24 cellular contexts compared by ENCODE assay signal in the genomic region with DNA sequence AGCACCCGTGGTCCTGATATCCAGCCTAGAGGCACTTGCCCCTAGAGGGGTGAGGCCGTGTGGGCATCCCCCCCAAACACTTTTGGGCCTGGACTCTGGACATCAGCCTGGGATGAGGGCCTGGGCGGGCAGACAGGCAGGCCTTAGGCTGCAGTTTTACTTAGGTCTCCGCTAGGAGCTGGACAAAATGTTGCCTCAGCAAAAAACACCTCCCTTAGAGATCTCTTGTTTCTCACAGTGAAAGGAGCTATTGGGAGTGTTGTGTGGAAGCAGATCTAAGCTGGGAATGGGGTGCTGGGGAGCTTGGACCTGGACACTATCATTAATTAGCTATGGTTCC. TPM values are rescaled to one million over a fixed set of nuclear protein-coding genes. Genes with fewer than 3 reads are reported as not detected.
A peak's percentile ranks its signal among the peaks of the same experiment; 100 is the strongest.
DNase-seq lines count a peak whose midpoint lies in the region; ATAC-seq and TF ChIP-seq lines count a peak whose summit lies in the region.
"Had no signal": no experiment of that assay in that cellular context is flagged by ENCODE, and none has a peak within 500 bp of the region (broad histone marks: within the 10 kb centered on the region; RNA-seq: fewer than 3 reads in every experiment).

No MANE protein-coding gene starts in this region.

- peaks cover 97% of the 10 kb centered on the region for H3K27me3 ChIP-seq in NT2/D1 (ENCODE audit: insufficient read depth, insufficient read length)
- H3K27me3 ChIP-seq: BE2C had no signal

- DNase-seq in NCI-H146 (lab: John Stamatoyannopoulos, UW) = peak; percentile 38
- DNase-seq in NCI-H146 treated with DMSO at 0.1 percent for 48 hours (lab: John Stamatoyannopoulos, UW; ENCODE audit: unreplicated experiment) = no peak
- no peak for DNase-seq in NT2/D1 (ENCODE audit: low read depth, low spot score)
- no peak for DNase-seq in glutamatergic neuron
- no peak for DNase-seq in occipital lobe (lab: John Stamatoyannopoulos, UW)
- DNase-seq: 8988T; activated B cell treated with CpG ODN at 0.5 μM for 24 hours; activated CD4-positive, alpha-beta T cell treated with anti-CD3 and anti-CD28 coated beads, Interleukin-2, amount 50 U/mL, for 48 hours; activated naive CD8-positive, alpha-beta T cell treated with anti-CD3 and anti-CD28 coated beads, Interleukin-2, amount 50 U/mL, for 24 hours; BE2C; GM23248; left ventricle myocardium inferior; NCI-H1417; small intestine; stimulated activated naive CD4-positive, alpha-beta T cell; T-helper 9 cell; thyroid gland had no signal

- H3K4me3 ChIP-seq in NT2/D1 (ENCODE audit: insufficient read length, low read depth) = peak overlapping the region; percentile 15
- H3K4me3 ChIP-seq: GM23248, thyroid gland had no signal

- no peaks in the 10 kb centered on the region for H3K9me3 ChIP-seq in NT2/D1 (ENCODE audit: insufficient read depth, low read length)
- H3K9me3 ChIP-seq: BE2C, left ventricle myocardium inferior, neutrophil, thyroid gland had no signal

- H3K27ac Mint-ChIP-seq in glutamatergic neuron (ENCODE audit: unreplicated experiment) = no peak overlapping the region
- H3K27ac Mint-ChIP-seq in stimulated activated memory B cell treated with anti-CD40 and anti-IgM and Interleukin-4, amounts not matched to agents 10 μg/mL and 1 μg/mL and 100 μg/mL, for 72 hours = no peak overlapping the region
- H3K27ac Mint-ChIP-seq: activated B cell treated with CpG ODN at 0.5 μM for 24 hours; activated naive CD8-positive, alpha-beta T cell treated with anti-CD3 and anti-CD28 coated beads, Interleukin-2, amount 50 U/mL, for 24 hours had no signal

- peaks cover 31% of the 10 kb centered on the region for H3K27me3 Mint-ChIP-seq in glutamatergic neuron (ENCODE audit: unreplicated experiment)
- peaks cover 77% of the 10 kb centered on the region for H3K27me3 Mint-ChIP-seq in stimulated activated memory B cell treated with anti-CD40 and anti-IgM and Interleukin-4, amounts not matched to agents 10 μg/mL and 1 μg/mL and 100 μg/mL, for 72 hours

- H3K4me1 ChIP-seq in NT2/D1 (ENCODE audit: insufficient read depth, insufficient read length) = peaks cover 25% of the 10 kb centered on the region
- H3K4me1 ChIP-seq: BE2C had no signal

- H3K4me3 Mint-ChIP-seq in glutamatergic neuron (ENCODE audit: unreplicated experiment) = peak overlapping the region; percentile 67
- H3K4me3 Mint-ChIP-seq in stimulated activated memory B cell treated with anti-CD40 and anti-IgM and Interleukin-4, amounts not matched to agents 10 μg/mL and 1 μg/mL and 100 μg/mL, for 72 hours = peak overlapping the region; percentile 2
- H3K4me3 Mint-ChIP-seq: activated B cell treated with CpG ODN at 0.5 μM for 24 hours; activated naive CD8-positive, alpha-beta T cell treated with anti-CD3 and anti-CD28 coated beads, Interleukin-2, amount 50 U/mL, for 24 hours had no signal

- TF ChIP-seq CTCF in glutamatergic neuron (IDR thresholded peaks at IDR 0.05; ENCODE audit: partially characterized antibody, unreplicated experiment) = no peak

- no peaks in the 10 kb centered on the region for H3K36me3 ChIP-seq in NT2/D1 (ENCODE audit: insufficient read depth, insufficient read length, low read length)
- H3K36me3 ChIP-seq: BE2C, left ventricle myocardium inferior, neutrophil, thyroid gland had no signal

- H3K9ac ChIP-seq in NT2/D1 (ENCODE audit: insufficient read length, low read depth) = peak overlapping the region; percentile 21
- H3K9ac ChIP-seq: GM23248 had no signal

- H3K4me1 Mint-ChIP-seq in glutamatergic neuron (ENCODE audit: low read depth, unreplicated experiment) = peaks cover 4% of the 10 kb centered on the region
- peaks cover 26% of the 10 kb centered on the region for H3K4me1 Mint-ChIP-seq in stimulated activated memory B cell treated with anti-CD40 and anti-IgM and Interleukin-4, amounts not matched to agents 10 μg/mL and 1 μg/mL and 100 μg/mL, for 72 hours

- peaks cover 10% of the 10 kb centered on the region for H3K9me3 Mint-ChIP-seq in glutamatergic neuron (ENCODE audit: unreplicated experiment)
- H3K9me3 Mint-ChIP-seq in stimulated activated memory B cell treated with anti-CD40 and anti-IgM and Interleukin-4, amounts not matched to agents 10 μg/mL and 1 μg/mL and 100 μg/mL, for 72 hours = no peaks in the 10 kb centered on the region
- H3K9me3 Mint-ChIP-seq: activated B cell treated with CpG ODN at 0.5 μM for 24 hours; activated naive CD8-positive, alpha-beta T cell treated with anti-CD3 and anti-CD28 coated beads, Interleukin-2, amount 50 U/mL, for 24 hours had no signal

- H3K36me3 Mint-ChIP-seq in glutamatergic neuron (ENCODE audit: unreplicated experiment) = peaks cover 9% of the 10 kb centered on the region
- H3K36me3 Mint-ChIP-seq in stimulated activated memory B cell treated with anti-CD40 and anti-IgM and Interleukin-4, amounts not matched to agents 10 μg/mL and 1 μg/mL and 100 μg/mL, for 72 hours = no peaks in the 10 kb centered on the region

- no peak for ATAC-seq in stimulated activated memory B cell treated with anti-CD40 and anti-IgM and Interleukin-4, amounts not matched to agents 10 μg/mL and 1 μg/mL and 100 μg/mL, for 72 hours
- ATAC-seq in SK-N-SH treated with all-trans-retinoic acid at 6 μM for 48 hours (no peak), GM18873 (IDR thresholded peaks at IDR 0.05; ENCODE audit: low FRiP score, unreplicated experiment) (no peak)
- ATAC-seq: activated naive CD8-positive, alpha-beta T cell treated with anti-CD3 and anti-CD28 coated beads, Interleukin-2, amount 50 U/mL, for 24 hours had no signal

TF ChIP-seq in SK-N-SH treated with all-trans-retinoic acid at 6 μM for 48 hours, 23 proteins besides CTCF, POLR2A, EP300 and RAD21 (continues in another document):
- TF ChIP-seq ESRRG (CRISPR knock-in tag; IDR thresholded peaks at IDR 0.05) (no peak), ZNF565 (CRISPR knock-in tag; conservative IDR thresholded peaks at IDR 0.05; ENCODE audit: low read depth) (no peak), ZNF8 (CRISPR knock-in tag; IDR thresholded peaks at IDR 0.05) (no peak), GLIS3 (CRISPR knock-in tag; IDR thresholded peaks at IDR 0.05) (no peak), ZC3H10 (CRISPR knock-in tag; IDR thresholded peaks at IDR 0.05) (no peak), ARNTL (CRISPR knock-in tag; IDR thresholded peaks at IDR 0.05; ENCODE audit: borderline replicate concordance, low read depth) (no peak), TCF4 (CRISPR knock-in tag; IDR thresholded peaks at IDR 0.05; ENCODE audit: borderline replicate concordance) (no peak)
- TF ChIP-seq, protein P1, sequence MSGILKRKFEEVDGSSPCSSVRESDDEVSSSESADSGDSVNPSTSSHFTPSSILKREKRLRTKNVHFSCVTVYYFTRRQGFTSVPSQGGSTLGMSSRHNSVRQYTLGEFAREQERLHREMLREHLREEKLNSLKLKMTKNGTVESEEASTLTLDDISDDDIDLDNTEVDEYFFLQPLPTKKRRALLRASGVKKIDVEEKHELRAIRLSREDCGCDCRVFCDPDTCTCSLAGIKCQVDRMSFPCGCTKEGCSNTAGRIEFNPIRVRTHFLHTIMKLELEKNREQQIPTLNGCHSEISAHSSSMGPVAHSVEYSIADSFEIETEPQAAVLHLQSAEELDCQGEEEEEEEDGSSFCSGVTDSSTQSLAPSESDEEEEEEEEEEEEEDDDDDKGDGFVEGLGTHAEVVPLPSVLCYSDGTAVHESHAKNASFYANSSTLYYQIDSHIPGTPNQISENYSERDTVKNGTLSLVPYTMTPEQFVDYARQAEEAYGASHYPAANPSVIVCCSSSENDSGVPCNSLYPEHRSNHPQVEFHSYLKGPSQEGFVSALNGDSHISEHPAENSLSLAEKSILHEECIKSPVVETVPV (CRISPR knock-in tag; IDR thresholded peaks at IDR 0.05) = no peak
- TF ChIP-seq, protein P2, sequence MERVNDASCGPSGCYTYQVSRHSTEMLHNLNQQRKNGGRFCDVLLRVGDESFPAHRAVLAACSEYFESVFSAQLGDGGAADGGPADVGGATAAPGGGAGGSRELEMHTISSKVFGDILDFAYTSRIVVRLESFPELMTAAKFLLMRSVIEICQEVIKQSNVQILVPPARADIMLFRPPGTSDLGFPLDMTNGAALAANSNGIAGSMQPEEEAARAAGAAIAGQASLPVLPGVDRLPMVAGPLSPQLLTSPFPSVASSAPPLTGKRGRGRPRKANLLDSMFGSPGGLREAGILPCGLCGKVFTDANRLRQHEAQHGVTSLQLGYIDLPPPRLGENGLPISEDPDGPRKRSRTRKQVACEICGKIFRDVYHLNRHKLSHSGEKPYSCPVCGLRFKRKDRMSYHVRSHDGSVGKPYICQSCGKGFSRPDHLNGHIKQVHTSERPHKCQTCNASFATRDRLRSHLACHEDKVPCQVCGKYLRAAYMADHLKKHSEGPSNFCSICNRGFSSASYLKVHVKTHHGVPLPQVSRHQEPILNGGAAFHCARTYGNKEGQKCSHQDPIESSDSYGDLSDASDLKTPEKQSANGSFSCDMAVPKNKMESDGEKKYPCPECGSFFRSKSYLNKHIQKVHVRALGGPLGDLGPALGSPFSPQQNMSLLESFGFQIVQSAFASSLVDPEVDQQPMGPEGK (CRISPR knock-in tag; IDR thresholded peaks at IDR 0.05; ENCODE audit: borderline replicate concordance) = no peak
- TF ChIP-seq, protein P3, sequence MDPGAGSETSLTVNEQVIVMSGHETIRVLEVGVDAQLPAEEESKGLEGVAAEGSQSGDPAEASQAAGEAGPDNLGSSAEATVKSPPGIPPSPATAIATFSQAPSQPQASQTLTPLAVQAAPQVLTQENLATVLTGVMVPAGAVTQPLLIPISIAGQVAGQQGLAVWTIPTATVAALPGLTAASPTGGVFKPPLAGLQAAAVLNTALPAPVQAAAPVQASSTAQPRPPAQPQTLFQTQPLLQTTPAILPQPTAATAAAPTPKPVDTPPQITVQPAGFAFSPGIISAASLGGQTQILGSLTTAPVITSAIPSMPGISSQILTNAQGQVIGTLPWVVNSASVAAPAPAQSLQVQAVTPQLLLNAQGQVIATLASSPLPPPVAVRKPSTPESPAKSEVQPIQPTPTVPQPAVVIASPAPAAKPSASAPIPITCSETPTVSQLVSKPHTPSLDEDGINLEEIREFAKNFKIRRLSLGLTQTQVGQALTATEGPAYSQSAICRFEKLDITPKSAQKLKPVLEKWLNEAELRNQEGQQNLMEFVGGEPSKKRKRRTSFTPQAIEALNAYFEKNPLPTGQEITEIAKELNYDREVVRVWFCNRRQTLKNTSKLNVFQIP (CRISPR knock-in tag; IDR thresholded peaks at IDR 0.05; ENCODE audit: borderline replicate concordance, low read depth) = no peak

RNA-seq across cellular contexts. Expression of a gene that starts 0.5 kb away (rescaled TPM):
- total RNA-seq in glutamatergic neuron (ENCODE audit: unreplicated experiment) = not detected
- total RNA-seq in occipital lobe = 0.31 TPM
- total RNA-seq: activated B cell treated with CpG ODN at 0.5 μM for 24 hours, cerebellum, Daoy, GM23248, left ventricle myocardium inferior, M059J, thyroid gland had no signal

RNA-seq across cellular contexts. Expression of a gene that starts 36.5 kb away (rescaled TPM):
- total RNA-seq in glutamatergic neuron (ENCODE audit: unreplicated experiment) (90.2 TPM), occipital lobe (102 TPM)

RNA-seq across cellular contexts. Expression of a gene that starts 41.3 kb away (rescaled TPM):
- total RNA-seq in glutamatergic neuron (ENCODE audit: unreplicated experiment) (not detected), occipital lobe (not detected)
- total RNA-seq: activated B cell treated with CpG ODN at 0.5 μM for 24 hours, cerebellum, Daoy, GM23248, left ventricle myocardium inferior, M059J had no signal
